Comparison of ENCODE assay signal across 21 cellular contexts in genomic region chr1:86988835-86989234, GRCh38.
"Had no signal": no experiment of that assay in that cellular context is flagged by ENCODE, and none has a peak within 500 bp of the region (broad histone marks: within the 10 kb centered on the region; RNA-seq: fewer than 3 reads in every experiment).

No MANE protein-coding gene starts in this region.

- ATAC-seq: esophagus mucosa, gastrocnemius medialis, heart right ventricle, left cardiac atrium, lower lobe of right lung, mucosa of descending colon had no signal

- DNase-seq: dermis blood vessel endothelial cell; dorsolateral prefrontal cortex; effector CD4-positive, alpha-beta T cell; effector memory CD4-positive, alpha-beta T cell; erythroblast; esophagus squamous epithelium; foreskin fibroblast; foreskin melanocyte; gastrocnemius medialis; glutamatergic neuron; head of caudate nucleus; heart right ventricle; hippocampal formation; left cardiac atrium; left ventricle myocardium inferior; lower lobe of right lung; mesenchymal stem cell; mucosa of descending colon; naive B cell had no signal

- H3K4me3 ChIP-seq: coronary artery, dorsolateral prefrontal cortex, esophagus squamous epithelium, gastrocnemius medialis, heart right ventricle, left ventricle myocardium inferior, lower lobe of right lung, mucosa of descending colon had no signal
